13 cellular contexts compared by ENCODE assay signal in the genomic region with DNA sequence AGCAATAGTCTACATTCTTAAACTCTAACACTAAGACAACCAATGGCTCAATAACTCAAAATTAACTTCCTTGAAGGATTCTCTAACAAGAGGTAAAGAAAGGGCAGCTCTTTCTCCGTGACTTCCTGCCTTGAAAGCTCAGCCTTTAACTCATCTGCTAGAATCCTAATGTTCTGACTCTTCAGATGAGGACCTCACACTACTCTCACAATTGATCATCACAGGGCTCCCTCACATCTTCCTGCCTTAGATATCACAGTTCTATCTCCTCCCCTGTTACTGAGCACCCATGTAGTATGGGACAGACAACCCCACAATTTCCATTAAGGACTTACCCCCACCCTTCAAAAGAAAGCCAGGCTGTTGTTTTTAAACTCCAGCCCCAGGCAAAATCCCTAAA. TPM values are rescaled to one million over a fixed set of nuclear protein-coding genes. Genes with fewer than 3 reads are reported as not detected.
A peak's percentile ranks its signal among the peaks of the same experiment; 100 is the strongest.
DNase-seq lines count a peak whose midpoint lies in the region; ATAC-seq and TF ChIP-seq lines count a peak whose summit lies in the region.
"Had no signal": no experiment of that assay in that cellular context is flagged by ENCODE, and none has a peak within 500 bp of the region (broad histone marks: within the 10 kb centered on the region; RNA-seq: fewer than 3 reads in every experiment).

No MANE protein-coding gene starts in this region.

- peaks cover 40% of the 10 kb centered on the region; the same call in 1 of the 2 replicates for H4K20me1 ChIP-seq in DND-41 (ENCODE audit: insufficient read depth, low read length)
- H4K20me1 ChIP-seq in neural progenitor cell (ENCODE audit: low read depth) = no peaks in the 10 kb centered on the region

- H3K27ac ChIP-seq in DND-41 (ENCODE audit: low read length) (no peak overlapping the region), Peyer's patch (no peak overlapping the region), neural progenitor cell (no peak overlapping the region)
- H3K27ac ChIP-seq: dorsolateral prefrontal cortex, gastrocnemius medialis, RWPE1 had no signal

- no peaks in the 10 kb centered on the region for H3K9me3 ChIP-seq in DND-41 (ENCODE audit: insufficient read depth, low read length, severe bottlenecking)
- no peaks in the 10 kb centered on the region for H3K9me3 ChIP-seq in Peyer's patch
- H3K9me3 ChIP-seq in neural progenitor cell (ENCODE audit: low read depth) = no peaks in the 10 kb centered on the region
- H3K9me3 ChIP-seq: gastrocnemius medialis had no signal

- H3K4me1 ChIP-seq in DND-41 (ENCODE audit: insufficient read depth, low read length) (no peaks in the 10 kb centered on the region), Peyer's patch (peaks cover 0 to 6% (median 2%) of the 10 kb centered on the region in 4 donors), neural progenitor cell (no peaks in the 10 kb centered on the region)

- TF ChIP-seq CTCF in DND-41 (IDR thresholded peaks at IDR 0.05; ENCODE audit: borderline replicate concordance, extremely low read depth, low read length, poor library complexity, severe bottlenecking) (no peak), Peyer's patch (IDR thresholded peaks at IDR 0.05) (no peak), neural progenitor cell (IDR thresholded peaks at IDR 0.05) (no peak)

- no peaks in the 10 kb centered on the region for H3K27me3 Mint-ChIP-seq in dendritic cell treated with granulocyte-macrophage colony-stimulating factor and Interleukin-4, amounts not matched to agents 40 ng/mL and 50 ng/mL, for 4 days
- H3K27me3 Mint-ChIP-seq in neural progenitor cell (ENCODE audit: insufficient read depth, low read depth) = no peaks in the 10 kb centered on the region

- TF ChIP-seq POLR2A in Peyer's patch (IDR thresholded peaks at IDR 0.05) = no peak

- H3K4me3 ChIP-seq in DND-41 (ENCODE audit: low read depth in 1 of 2, low read length in 2 of 2) = no peak overlapping the region
- H3K4me3 ChIP-seq in Peyer's patch = no peak overlapping the region
- no peak overlapping the region for H3K4me3 ChIP-seq in neural progenitor cell
- H3K4me3 ChIP-seq: dorsolateral prefrontal cortex, gastrocnemius medialis, GM23338 had no signal

- ATAC-seq in DND-41 (ENCODE audit: insufficient read depth, low read depth) (0 out of 3 replicates have a peak, but pooled peaks have one; percentile 37), GM18858 (IDR thresholded peaks at IDR 0.05; ENCODE audit: unreplicated experiment) (peak; percentile 49), HG03095 (IDR thresholded peaks at IDR 0.05; ENCODE audit: unreplicated experiment) (peak; percentile 65), esophagus mucosa (no peak), GM19023 (IDR thresholded peaks at IDR 0.05; ENCODE audit: unreplicated experiment) (no peak)
- ATAC-seq: gastrocnemius medialis, GM23338 had no signal

- intact Hi-C loops in dendritic cell treated with granulocyte-macrophage colony-stimulating factor and Interleukin-4, amounts not matched to agents 40 ng/mL and 50 ng/mL, for 4 days (cut with micrococcal nuclease) = no loop called here

- H3K9me3 Mint-ChIP-seq in dendritic cell treated with granulocyte-macrophage colony-stimulating factor and Interleukin-4, amounts not matched to agents 40 ng/mL and 50 ng/mL, for 4 days = no peaks in the 10 kb centered on the region
- H3K9me3 Mint-ChIP-seq in neural progenitor cell = no peaks in the 10 kb centered on the region
- H3K9me3 Mint-ChIP-seq: GM23338 had no signal

- H3F3A ChIP-seq in neural progenitor cell (ENCODE audit: low read depth) = no peaks in the 10 kb centered on the region

- no peaks in the 10 kb centered on the region for H3K36me3 ChIP-seq in DND-41 (ENCODE audit: insufficient read depth, low read length)
- no peaks in the 10 kb centered on the region for H3K36me3 ChIP-seq in Peyer's patch
- no peaks in the 10 kb centered on the region for H3K36me3 ChIP-seq in neural progenitor cell
- H3K36me3 ChIP-seq: gastrocnemius medialis had no signal

- H3K9ac ChIP-seq in DND-41 (ENCODE audit: low read depth, low read length) = no peak overlapping the region
- H3K9ac ChIP-seq in neural progenitor cell = no peak overlapping the region

- DNase-seq in DND-41 (no peak), Peyer's patch (no peak), neural progenitor cell (ENCODE audit: low spot score) (no peak)
- DNase-seq: dorsolateral prefrontal cortex, gastrocnemius medialis, kidney glomerular epithelial cell had no signal

- H3K27me3 ChIP-seq in DND-41 (ENCODE audit: insufficient read depth, low read length, poor library complexity) (no peaks in the 10 kb centered on the region), Peyer's patch (no peaks in the 10 kb centered on the region), neural progenitor cell (no peaks in the 10 kb centered on the region)
- H3K27me3 ChIP-seq: dorsolateral prefrontal cortex, gastrocnemius medialis had no signal

- H3K4me2 ChIP-seq in DND-41 (ENCODE audit: insufficient read depth, low read length) = no peak overlapping the region
- H3K4me2 ChIP-seq in neural progenitor cell = no peak overlapping the region
- H3K4me2 ChIP-seq: GM23338 had no signal

- H3K79me2 ChIP-seq in DND-41 (ENCODE audit: insufficient read depth, low read length) (peaks cover 98% of the 10 kb centered on the region), neural progenitor cell (ENCODE audit: low read depth) (peaks cover 47% of the 10 kb centered on the region)

- H2AFZ ChIP-seq in DND-41 (ENCODE audit: low read depth, low read length) = no peak overlapping the region
- H2AFZ ChIP-seq in neural progenitor cell (replicated peaks) = no peak overlapping the region
- H2AFZ ChIP-seq: GM23338 had no signal

- H3K27ac Mint-ChIP-seq in dendritic cell treated with granulocyte-macrophage colony-stimulating factor and Interleukin-4, amounts not matched to agents 40 ng/mL and 50 ng/mL, for 4 days = peak overlapping the region; percentile 29
- H3K27ac Mint-ChIP-seq in neural progenitor cell = no peak overlapping the region
- H3K27ac Mint-ChIP-seq: GM23338 had no signal

- H3K4me1 Mint-ChIP-seq in dendritic cell treated with granulocyte-macrophage colony-stimulating factor and Interleukin-4, amounts not matched to agents 40 ng/mL and 50 ng/mL, for 4 days (ENCODE audit: low read depth) = peaks cover 57% of the 10 kb centered on the region
- H3K4me1 Mint-ChIP-seq in neural progenitor cell = peaks cover 4% of the 10 kb centered on the region

- H3K4me3 Mint-ChIP-seq in dendritic cell treated with granulocyte-macrophage colony-stimulating factor and Interleukin-4, amounts not matched to agents 40 ng/mL and 50 ng/mL, for 4 days = no peak overlapping the region
- H3K4me3 Mint-ChIP-seq in neural progenitor cell = no peak overlapping the region
- H3K4me3 Mint-ChIP-seq: GM23338 had no signal

- peaks cover 8% of the 10 kb centered on the region for H3K36me3 Mint-ChIP-seq in dendritic cell treated with granulocyte-macrophage colony-stimulating factor and Interleukin-4, amounts not matched to agents 40 ng/mL and 50 ng/mL, for 4 days (ENCODE audit: low read depth)
- H3K36me3 Mint-ChIP-seq in neural progenitor cell = no peaks in the 10 kb centered on the region

RNA-seq across cellular contexts. Expression of a gene that starts 33.5 kb away (rescaled TPM):
- total RNA-seq in esophagus mucosa (7.5 TPM), Peyer's patch (10 to 100 TPM; 34.3 to 41.6 (median 37.5) TPM), neural progenitor cell (ENCODE audit: low replicate concordance) (21.6 and 24.6 TPM in 2 replicates)

Comparison
In these comparisons a context has a peak if more than half of its experiments do, and no peak if none do; other contexts are left out.
1. ATAC-seq: peak in DND-41 (single experiment), GM18858 (single experiment) and HG03095 (single experiment); none in esophagus mucosa (single experiment) and GM19023 (single experiment).